In the genomic region with DNA sequence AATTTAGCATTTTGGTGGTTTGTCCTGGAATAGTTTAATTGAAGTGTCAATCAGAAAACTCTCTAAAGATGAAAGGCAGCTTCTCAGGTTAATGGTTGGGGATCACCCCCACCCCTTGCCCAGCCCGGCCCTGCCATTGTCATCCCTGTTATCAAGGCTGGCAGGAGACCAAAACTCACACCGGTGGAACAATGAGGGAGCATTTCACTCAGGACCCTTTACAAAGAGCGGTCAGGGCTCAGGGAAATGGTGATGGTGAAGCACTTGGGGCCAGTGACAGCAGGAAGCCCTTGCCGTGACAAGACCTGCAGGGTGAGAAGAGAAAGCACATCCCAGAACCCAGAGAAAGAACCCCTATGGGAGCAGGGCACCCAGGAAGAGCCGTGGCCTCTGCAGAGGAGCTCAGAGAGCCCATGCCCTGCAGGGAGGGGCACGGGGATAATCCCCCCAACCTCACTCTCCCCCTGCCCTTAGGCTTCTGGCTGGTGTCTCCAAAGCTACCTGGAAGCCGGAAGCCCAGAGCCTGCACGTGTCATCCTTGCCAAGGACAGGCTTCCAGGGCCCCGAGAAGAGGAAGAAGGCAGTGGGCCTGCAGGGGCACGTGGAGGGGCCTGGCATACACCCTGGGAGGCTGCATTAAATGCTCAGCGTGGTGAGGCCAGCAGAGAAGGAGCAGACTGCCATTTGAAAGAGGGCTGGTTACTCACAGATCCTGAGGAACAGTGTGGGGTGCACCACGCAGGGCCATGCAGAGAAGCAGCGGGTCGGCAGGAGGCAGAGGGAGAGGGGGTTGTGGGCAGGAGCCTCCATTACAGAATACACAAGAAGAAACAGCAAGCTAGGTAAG, we compare ENCODE assay signal across 14 cellular contexts.
"Had no signal": no experiment of that assay in that cellular context is flagged by ENCODE, and none has a peak within 500 bp of the region (broad histone marks: within the 10 kb centered on the region; RNA-seq: fewer than 3 reads in every experiment).

No MANE protein-coding gene starts in this region.

- ATAC-seq: activated CD4-positive, CD25-positive, alpha-beta regulatory T cell treated with anti-CD3 and anti-CD28 coated beads, Interleukin-2, amount 50 U/mL, for 24 hours; activated naive CD4-positive, alpha-beta T cell treated with anti-CD3 and anti-CD28 coated beads, Interleukin-2, amount 50 U/mL, for 72 hours; body of pancreas; left lobe of liver; psoas muscle; sciatic nerve had no signal

- H3K4me1 ChIP-seq: body of pancreas, psoas muscle, suprapubic skin had no signal

- H3K4me3 ChIP-seq: body of pancreas, psoas muscle, suprapubic skin had no signal

- H3K9me3 ChIP-seq: body of pancreas, psoas muscle, suprapubic skin had no signal

- H3K27ac ChIP-seq: body of pancreas, psoas muscle, suprapubic skin had no signal

- H3K36me3 ChIP-seq: suprapubic skin had no signal

- DNase-seq: activated effector memory CD4-positive, alpha-beta T cell treated with Interleukin-2 at 50 U/mL for 16 hours; activated T-cell treated with anti-CD3 and anti-CD28 coated beads, Interleukin-2, amount 50 U/mL, for 1 hour; amniotic stem cell; body of pancreas; mammary epithelial cell; psoas muscle; stimulated activated CD4-positive, alpha-beta T cell treated with anti-CD3 and anti-CD28 coated beads, Interleukin-12 subunit alpha, Interleukin-12 subunit beta, amount 100 ng/mL, for 4 hours; stimulated activated CD4-positive, alpha-beta T cell treated with anti-CD3 and anti-CD28 coated beads, Interleukin-2, amount 100 ng/mL, for 48 hours; stimulated activated naive CD4-positive, alpha-beta T cell treated with Interleukin-2 at 50 U/mL for 16 hours had no signal

- H3K27me3 ChIP-seq: body of pancreas had no signal
